In genomic region chr20:10653593-10654288, GRCh38 we compare ENCODE assay signal across 9 cellular contexts. TPM values are rescaled to one million over a fixed set of nuclear protein-coding genes. Genes with fewer than 3 reads are reported as not detected.
DNase-seq lines count a peak whose midpoint lies in the region; ATAC-seq lines count a peak whose summit lies in the region.
"Had no signal": no experiment of that assay in that cellular context is flagged by ENCODE, and none has a peak within 500 bp of the region (broad histone marks: within the 10 kb centered on the region; RNA-seq: fewer than 3 reads in every experiment).

No MANE protein-coding gene starts in this region.

- H3K4me1 Mint-ChIP-seq in activated T-helper 17 cell treated with anti-CD3 and anti-CD28 coated beads, Interleukin-2, amount 50 U/mL, for 72 hours = no peaks in the 10 kb centered on the region
- H3K4me1 Mint-ChIP-seq in activated T-cell treated with anti-CD3 and anti-CD28 coated beads, Interleukin-2, amount 50 U/mL, for 4 hours (ENCODE audit: low read depth) = no peaks in the 10 kb centered on the region

- H3K27me3 Mint-ChIP-seq in activated T-helper 17 cell treated with anti-CD3 and anti-CD28 coated beads, Interleukin-2, amount 50 U/mL, for 72 hours = peaks cover 24% of the 10 kb centered on the region
- peaks cover 33% of the 10 kb centered on the region for H3K27me3 Mint-ChIP-seq in activated T-cell treated with anti-CD3 and anti-CD28 coated beads, Interleukin-2, amount 50 U/mL, for 4 hours (ENCODE audit: low read depth)

- peak overlapping the region; percentile 25 for H3K27ac ChIP-seq in right cardiac atrium (ENCODE audit: low read length)

- peaks cover 28% of the 10 kb centered on the region for H3K36me3 ChIP-seq in HAP-1 (replicated peaks)

- no peak overlapping the region for H3K27ac Mint-ChIP-seq in activated T-helper 17 cell treated with anti-CD3 and anti-CD28 coated beads, Interleukin-2, amount 50 U/mL, for 72 hours

- H3K4me3 ChIP-seq in right cardiac atrium (ENCODE audit: low read length) = peak overlapping the region; percentile 18
- no peak overlapping the region for H3K4me3 ChIP-seq in HAP-1

- ATAC-seq in GM18861 (IDR thresholded peaks at IDR 0.05; ENCODE audit: unreplicated experiment) = peak; percentile 47
- peak; percentile 77 for ATAC-seq in activated T-helper 17 cell treated with anti-CD3 and anti-CD28 coated beads, Interleukin-2, amount 50 U/mL, for 72 hours (replicated peaks)
- ATAC-seq in right cardiac atrium = peak; percentile 64 to 74
- ATAC-seq in activated T-cell treated with anti-CD3 and anti-CD28 coated beads, Interleukin-2, amount 50 U/mL, for 4 hours = no peak
- no peak for ATAC-seq in GM18498 (IDR thresholded peaks at IDR 0.05; ENCODE audit: unreplicated experiment)
- ATAC-seq: Panc1 had no signal

- H3K4me1 ChIP-seq in right cardiac atrium (ENCODE audit: control insufficient read depth, insufficient read depth, low read length) (peaks cover 27% of the 10 kb centered on the region), HAP-1 (peaks cover 43% of the 10 kb centered on the region)

- no peak overlapping the region for H3K4me3 Mint-ChIP-seq in activated T-helper 17 cell treated with anti-CD3 and anti-CD28 coated beads, Interleukin-2, amount 50 U/mL, for 72 hours
- H3K4me3 Mint-ChIP-seq in activated T-cell treated with anti-CD3 and anti-CD28 coated beads, Interleukin-2, amount 50 U/mL, for 4 hours = no peak overlapping the region

- no peaks in the 10 kb centered on the region for H3K9me3 Mint-ChIP-seq in activated T-helper 17 cell treated with anti-CD3 and anti-CD28 coated beads, Interleukin-2, amount 50 U/mL, for 72 hours
- H3K9me3 Mint-ChIP-seq in activated T-cell treated with anti-CD3 and anti-CD28 coated beads, Interleukin-2, amount 50 U/mL, for 4 hours = no peaks in the 10 kb centered on the region

- H3K27me3 ChIP-seq in right cardiac atrium (ENCODE audit: control insufficient read depth, insufficient read depth) = no peaks in the 10 kb centered on the region
- H3K27me3 ChIP-seq in HAP-1 (ENCODE audit: low read depth) = no peaks in the 10 kb centered on the region

- no peaks in the 10 kb centered on the region for H3K36me3 Mint-ChIP-seq in activated T-helper 17 cell treated with anti-CD3 and anti-CD28 coated beads, Interleukin-2, amount 50 U/mL, for 72 hours (ENCODE audit: low read depth)
- H3K36me3 Mint-ChIP-seq in activated T-cell treated with anti-CD3 and anti-CD28 coated beads, Interleukin-2, amount 50 U/mL, for 4 hours (ENCODE audit: insufficient read depth) = no peaks in the 10 kb centered on the region

- in situ Hi-C loops in HAP-1 (cut with MboI; ENCODE audit: low sequenced_read_pairs) = no loop called here

- 30% methylated on average over 13 of the region's 13 CpGs for WGBS in right cardiac atrium

- H3K9me3 ChIP-seq in right cardiac atrium (ENCODE audit: control insufficient read depth, low read length) (no peaks in the 10 kb centered on the region), HAP-1 (no peaks in the 10 kb centered on the region)

- intact Hi-C loops in right cardiac atrium (cut with DNase I) = no loop called here

- peak; percentile 59 to 82 (median 76) for DNase-seq in right cardiac atrium
- peak; percentile 81 for DNase-seq in stromal cell of bone marrow (ENCODE audit: low read depth)
- DNase-seq in NCI-H2196 (lab: John Stamatoyannopoulos, UW; ENCODE audit: unreplicated experiment) = no peak
- no peak for DNase-seq in activated T-cell treated with anti-CD3 and anti-CD28 coated beads, Interleukin-2, amount 50 U/mL, for 4 hours
- DNase-seq in HAP-1 (ENCODE audit: low spot score in 2 of 2) = no peak

RNA-seq across cellular contexts. Expression of gene JAG1, which starts 20.1 kb away (rescaled TPM):
- total RNA-seq in activated T-helper 17 cell treated with anti-CD3 and anti-CD28 coated beads, Interleukin-2, amount 50 U/mL, for 72 hours = under 1 TPM in 1 of 2 donors, not detected in 1; 0.98 TPM
- 10 to 100 TPM; 23.2 to 33.6 (median 30.0) TPM for total RNA-seq in right cardiac atrium
- 12.2 TPM for polyA plus RNA-seq in right cardiac atrium
- under 1 TPM; 0.33 to 0.47 (median 0.38) TPM for total RNA-seq in activated T-cell treated with anti-CD3 and anti-CD28 coated beads, Interleukin-2, amount 50 U/mL, for 4 hours

Comparison
In these comparisons a context has a peak if more than half of its experiments do, and no peak if none do; other contexts are left out.
1. ATAC-seq: peak in GM18861 (single experiment), activated T-helper 17 cell treated with anti-CD3 and anti-CD28 coated beads, Interleukin-2, amount 50 U/mL, for 72 hours (single experiment) and right cardiac atrium (2 of 2); none in activated T-cell treated with anti-CD3 and anti-CD28 coated beads, Interleukin-2, amount 50 U/mL, for 4 hours (0 of 2) and GM18498 (single experiment).
2. DNase-seq: peak in right cardiac atrium (3 of 3) and stromal cell of bone marrow (single experiment); none in NCI-H2196 (single experiment), activated T-cell treated with anti-CD3 and anti-CD28 coated beads, Interleukin-2, amount 50 U/mL, for 4 hours (single experiment) and HAP-1 (0 of 2).
3. RNA of gene JAG1, which starts 20.1 kb away (total RNA-seq): 23.2 to 33.6 TPM in right cardiac atrium; 0.98 TPM in activated T-helper 17 cell treated with anti-CD3 and anti-CD28 coated beads, Interleukin-2, amount 50 U/mL, for 72 hours and 0.33 to 0.47 TPM in activated T-cell treated with anti-CD3 and anti-CD28 coated beads, Interleukin-2, amount 50 U/mL, for 4 hours; every median in the first group is over 10 times any median in the second.